9 cellular contexts compared by ENCODE assay signal in genomic region chr18:33201509-33201926, GRCh38.
DNase-seq lines count a peak whose midpoint lies in the region; ATAC-seq and TF ChIP-seq lines count a peak whose summit lies in the region.
"Had no signal": no experiment of that assay in that cellular context is flagged by ENCODE, and none has a peak within 500 bp of the region (broad histone marks: within the 10 kb centered on the region; RNA-seq: fewer than 3 reads in every experiment).

No MANE protein-coding gene starts in this region.

- ATAC-seq in HG02623 (IDR thresholded peaks at IDR 0.05; ENCODE audit: unreplicated experiment) (no peak), GM18907 (IDR thresholded peaks at IDR 0.05; ENCODE audit: unreplicated experiment) (no peak), right cardiac atrium (no peak)

- H3K36me3 Mint-ChIP-seq in MCF 10A (ENCODE audit: insufficient read depth, unreplicated experiment) = no peaks in the 10 kb centered on the region
- H3K36me3 Mint-ChIP-seq in type B pancreatic cell = no peaks in the 10 kb centered on the region

- H3K27me3 Mint-ChIP-seq in MCF 10A (ENCODE audit: insufficient read depth, unreplicated experiment) = peaks cover 76% of the 10 kb centered on the region
- H3K27me3 Mint-ChIP-seq in type B pancreatic cell = no peaks in the 10 kb centered on the region

- no peaks in the 10 kb centered on the region for H3K4me1 ChIP-seq in breast epithelium
- H3K4me1 ChIP-seq in right cardiac atrium (ENCODE audit: control insufficient read depth, insufficient read depth, low read length) = no peaks in the 10 kb centered on the region

- H3K4me1 Mint-ChIP-seq in MCF 10A (ENCODE audit: insufficient read depth, unreplicated experiment) = no peaks in the 10 kb centered on the region
- H3K4me1 Mint-ChIP-seq in type B pancreatic cell (ENCODE audit: unreplicated experiment) = peaks cover 9% of the 10 kb centered on the region

- H3K27me3 ChIP-seq in breast epithelium = no peaks in the 10 kb centered on the region
- no peaks in the 10 kb centered on the region for H3K27me3 ChIP-seq in right cardiac atrium (ENCODE audit: control insufficient read depth, insufficient read depth)

- DNase-seq in MCF 10A (ENCODE audit: unreplicated experiment) (peak; percentile 38), breast epithelium (ENCODE audit: low spot score in 2 of 2) (no peak), UCSD-AML1 (lab: John Stamatoyannopoulos, UW; ENCODE audit: unreplicated experiment) (peak; percentile 7), iPS-NIHi7 (ENCODE audit: extremely low spot score) (peak; percentile 65), type B pancreatic cell (ENCODE audit: extremely low spot score, unreplicated experiment) (no peak), right cardiac atrium (no peak)

- H3K4me3 ChIP-seq in breast epithelium (no peak overlapping the region), right cardiac atrium (ENCODE audit: low read length) (no peak overlapping the region)
- H3K4me3 ChIP-seq: thoracic aorta had no signal

- H3K27ac ChIP-seq in breast epithelium (no peak overlapping the region), right cardiac atrium (ENCODE audit: low read length) (no peak overlapping the region)
- H3K27ac ChIP-seq: thoracic aorta had no signal

- intact Hi-C loops in MCF 10A (cut with micrococcal nuclease) = loop anchor here (5.0 kb wide), 1 partner anchor 489 kb away; no protein-coding TSS in a partner anchor
- intact Hi-C loops in breast epithelium (cut with DNase I; ENCODE audit: low total_unique reads) = no loop called here
- intact Hi-C loops in right cardiac atrium (cut with DNase I) = no loop called here

- H3K27ac Mint-ChIP-seq in MCF 10A (ENCODE audit: low read depth, unreplicated experiment) (no peak overlapping the region), type B pancreatic cell (no peak overlapping the region)

- WGBS in right cardiac atrium = 11% methylated on average over 8 of the region's 8 CpGs

- H3K36me3 ChIP-seq in breast epithelium = no peaks in the 10 kb centered on the region
- H3K36me3 ChIP-seq: thoracic aorta had no signal

- no peak for TF ChIP-seq POLR2A in breast epithelium (IDR thresholded peaks at IDR 0.05)

- H3K9me3 ChIP-seq in breast epithelium = no peaks in the 10 kb centered on the region
- no peaks in the 10 kb centered on the region for H3K9me3 ChIP-seq in right cardiac atrium (ENCODE audit: control insufficient read depth, low read length)
- H3K9me3 ChIP-seq: thoracic aorta had no signal

- no peak overlapping the region for H3K4me3 Mint-ChIP-seq in MCF 10A (ENCODE audit: unreplicated experiment)
- H3K4me3 Mint-ChIP-seq in type B pancreatic cell = peak overlapping the region; percentile 63

- POLR2A ChIA-PET in MCF 10A (lab: Yijun Ruan, JAX) = interaction anchor here (0.7 kb wide), 1 partner anchor 30 kb away, joined by 4 read pairs; no protein-coding TSS in a partner anchor

- H3K9me3 Mint-ChIP-seq in MCF 10A (ENCODE audit: unreplicated experiment) = no peaks in the 10 kb centered on the region
- no peaks in the 10 kb centered on the region for H3K9me3 Mint-ChIP-seq in type B pancreatic cell

- no TSS peak for BruUV-seq in MCF 10A (replicated peaks; lab: Mats Ljungman, UMichigan)

- CTCF ChIA-PET in MCF 10A (lab: Yijun Ruan, JAX) = interaction anchor here (0.8 to 1.6 kb wide), 2 partner anchors 9 to 30 kb away, joined by 3 to 5 read pairs; no protein-coding TSS in a partner anchor

- peak; percentile 43 for TF ChIP-seq CTCF in MCF 10A (IDR thresholded peaks at IDR 0.05; ENCODE audit: unreplicated experiment)
- TF ChIP-seq CTCF in breast epithelium (IDR thresholded peaks at IDR 0.05) = no peak
- peak; percentile 80 for TF ChIP-seq CTCF in type B pancreatic cell (conservative IDR thresholded peaks at IDR 0.05)

Comparison
In these comparisons a context has a peak if more than half of its experiments do, and no peak if none do; other contexts are left out.
1. DNase-seq: peak in MCF 10A (single experiment), UCSD-AML1 (single experiment) and iPS-NIHi7 (single experiment); none in breast epithelium (0 of 2), type B pancreatic cell (single experiment) and right cardiac atrium (0 of 3).
2. CTCF ChIP-seq: peak in MCF 10A (single experiment) and type B pancreatic cell (single experiment); none in breast epithelium (0 of 3).